In genomic region chr18:52343138-52343537, GRCh38 we compare ENCODE assay signal across 10 cellular contexts. TPM values are rescaled to one million over a fixed set of nuclear protein-coding genes. Genes with fewer than 3 reads are reported as not detected.
DNase-seq lines count a peak whose midpoint lies in the region; ATAC-seq, FAIRE-seq and TF ChIP-seq lines count a peak whose summit lies in the region.
"Had no signal": no experiment of that assay in that cellular context is flagged by ENCODE, and none has a peak within 500 bp of the region (broad histone marks: within the 10 kb centered on the region; RNA-seq: fewer than 3 reads in every experiment).

No MANE protein-coding gene starts in this region.

- no peak overlapping the region for H2BK20ac ChIP-seq in IMR-90 (ENCODE audit: low read depth, low read length)

- no peak for FAIRE-seq in astrocyte (lab: Jason Lieb, UNC)

- H3K4me2 ChIP-seq in IMR-90 (ENCODE audit: low read depth, low read length) (no peak overlapping the region), astrocyte (ENCODE audit: low read length) (no peak overlapping the region), trophoblast cell (ENCODE audit: low read length) (no peak overlapping the region)

- ATAC-seq in IMR-90 (ENCODE audit: low read depth) (no peak), HG02938 (IDR thresholded peaks at IDR 0.05; ENCODE audit: unreplicated experiment) (no peak)

- no peak overlapping the region for H2BK15ac ChIP-seq in IMR-90 (ENCODE audit: low read depth, low read length)

- H3K36me3 ChIP-seq in IMR-90 (ENCODE audit: control insufficient read depth, insufficient read depth, low read length), result no peaks in the 10 kb centered on the region
- H3K36me3 ChIP-seq in astrocyte (ENCODE audit: insufficient read depth, low read length), result no peaks in the 10 kb centered on the region
- no peaks in the 10 kb centered on the region for H3K36me3 ChIP-seq in trophoblast cell (ENCODE audit: control insufficient read depth in 1 of 2, insufficient read depth in 2 of 2, low read length in 2 of 2)

- no peak overlapping the region for H2AK5ac ChIP-seq in IMR-90 (ENCODE audit: low read depth, low read length)
- no peak overlapping the region for H2AK5ac ChIP-seq in trophoblast cell (ENCODE audit: low read length)

- BruUV-seq in IMR-90 (replicated peaks; lab: Mats Ljungman, UMichigan), result no TSS peak

- H3K27ac ChIP-seq in IMR-90 (ENCODE audit: insufficient read depth, low read length) (no peak overlapping the region), astrocyte (ENCODE audit: low read depth, low read length) (no peak overlapping the region), trophoblast cell (ENCODE audit: low read depth, low read length) (no peak overlapping the region)
- H3K27ac ChIP-seq: VCaP had no signal

- H3K27ac Mint-ChIP-seq in astrocyte (ENCODE audit: unreplicated experiment), result no peak overlapping the region
- H3K27ac Mint-ChIP-seq in nephron progenitor cell, result no peak overlapping the region
- no peak overlapping the region for H3K27ac Mint-ChIP-seq in activated CD4-positive, alpha-beta memory T cell treated with anti-CD3 and anti-CD28 coated beads for 36 hours
- H3K27ac Mint-ChIP-seq: stimulated activated naive CD8-positive, alpha-beta T cell treated with anti-CD3 and anti-CD28 coated beads, Interleukin-15, Interleukin-2, amounts not matched to agents 100 ng/mL and 50 ng/mL, for 24 hours had no signal

- peaks cover 8% of the 10 kb centered on the region for H3K4me1 Mint-ChIP-seq in astrocyte (ENCODE audit: low read depth, unreplicated experiment)
- H3K4me1 Mint-ChIP-seq in nephron progenitor cell, result peaks cover 26% of the 10 kb centered on the region
- H3K4me1 Mint-ChIP-seq in activated CD4-positive, alpha-beta memory T cell treated with anti-CD3 and anti-CD28 coated beads for 36 hours (ENCODE audit: low read depth), result no peaks in the 10 kb centered on the region

- H2BK120ac ChIP-seq in IMR-90 (ENCODE audit: low read depth, low read length) (no peak overlapping the region), trophoblast cell (ENCODE audit: insufficient read depth, low read length, poor library complexity) (no peak overlapping the region)

- no peaks in the 10 kb centered on the region for H4K20me1 ChIP-seq in IMR-90 (ENCODE audit: insufficient read depth, low read length)
- no peaks in the 10 kb centered on the region for H4K20me1 ChIP-seq in astrocyte (ENCODE audit: insufficient read depth, low read length)

- DNase-seq in DMS53 treated with DMSO at 0.1 percent for 48 hours (lab: John Stamatoyannopoulos, UW; ENCODE audit: unreplicated experiment) (peak; percentile 70), IMR-90 (peak; percentile 2), astrocyte (ENCODE audit: low read depth) (no peak), nephron progenitor cell (no peak), NCI-H226 (no peak), trophoblast cell (no peak)
- no peak for DNase-seq in activated CD4-positive, alpha-beta memory T cell treated with anti-CD3 and anti-CD28 coated beads for 36 hours

- no peak overlapping the region for H2AFZ ChIP-seq in IMR-90 (replicated peaks; ENCODE audit: low read length, poor library complexity)
- no peak overlapping the region for H2AFZ ChIP-seq in astrocyte (ENCODE audit: low read depth, low read length)
- no peak overlapping the region for H2AFZ ChIP-seq in trophoblast cell (ENCODE audit: insufficient read depth, low read length, poor library complexity)

- no peak overlapping the region for H3K56ac ChIP-seq in IMR-90 (ENCODE audit: extremely low read depth, insufficient read depth, low read length)

- no peak overlapping the region for H2AK9ac ChIP-seq in IMR-90 (replicated peaks; ENCODE audit: low read depth, low read length, poor library complexity)

- no peak overlapping the region for H3K18ac ChIP-seq in IMR-90 (ENCODE audit: low read depth, low read length)
- H3K18ac ChIP-seq in trophoblast cell (ENCODE audit: low read length), result no peak overlapping the region

- H3K79me1 ChIP-seq in IMR-90 (ENCODE audit: low read depth in 1 of 2, low read length in 2 of 2) (no peaks in the 10 kb centered on the region), trophoblast cell (ENCODE audit: low read length) (no peaks in the 10 kb centered on the region)

- TF ChIP-seq CTCF in IMR-90 (conservative IDR thresholded peaks at IDR 0.05; ENCODE audit: low read depth, low read length) (no peak), astrocyte (IDR thresholded peaks at IDR 0.05; ENCODE audit: insufficient read depth, low read depth, low read length) (peak; percentile 31), nephron progenitor cell (IDR thresholded peaks at IDR 0.05) (peak; percentile 31)

- no peaks in the 10 kb centered on the region for H3K9me1 ChIP-seq in IMR-90 (ENCODE audit: insufficient read depth, low read length)

- WGBS in IMR-90 (ENCODE audit: extremely low coverage in 2 of 2, insufficient read length in 1 of 2), 2 experiments, result no CpG with 5 or more reads among the region's 2 CpGs
- no CpG with 5 or more reads among the region's 2 CpGs for WGBS in trophoblast cell (ENCODE audit: extremely low coverage, insufficient coverage, insufficient read length)

- H3K4me3 ChIP-seq in IMR-90 (ENCODE audit: insufficient read depth, low read depth, low read length) (no peak overlapping the region), astrocyte (ENCODE audit: insufficient read depth, low read depth, low read length) (no peak overlapping the region), trophoblast cell (ENCODE audit: low read depth, low read length) (no peak overlapping the region)

- CTCF ChIA-PET in IMR-90 (lab: Yijun Ruan, JAX), result no interaction called here
- CTCF ChIA-PET in activated CD4-positive, alpha-beta memory T cell treated with anti-CD3 and anti-CD28 coated beads for 36 hours (lab: Charles Lee), result no interaction called here

- H3K9ac ChIP-seq in IMR-90 (ENCODE audit: low read depth, low read length), result no peak overlapping the region
- no peak overlapping the region for H3K9ac ChIP-seq in astrocyte (ENCODE audit: low read length)
- no peak overlapping the region for H3K9ac ChIP-seq in trophoblast cell (ENCODE audit: low read length)

- H3K36me3 Mint-ChIP-seq in astrocyte (ENCODE audit: low read depth, unreplicated experiment) (no peaks in the 10 kb centered on the region), nephron progenitor cell (ENCODE audit: low read depth) (no peaks in the 10 kb centered on the region)
- no peaks in the 10 kb centered on the region for H3K36me3 Mint-ChIP-seq in activated CD4-positive, alpha-beta memory T cell treated with anti-CD3 and anti-CD28 coated beads for 36 hours

- H4K8ac ChIP-seq in IMR-90 (ENCODE audit: low read depth in 2 of 2, low read length in 2 of 2), result no peak overlapping the region
- no peak overlapping the region for H4K8ac ChIP-seq in trophoblast cell (ENCODE audit: low read depth, low read length)

- H3K9me3 Mint-ChIP-seq in astrocyte (ENCODE audit: unreplicated experiment) (no peaks in the 10 kb centered on the region), nephron progenitor cell (no peaks in the 10 kb centered on the region)
- no peaks in the 10 kb centered on the region for H3K9me3 Mint-ChIP-seq in activated CD4-positive, alpha-beta memory T cell treated with anti-CD3 and anti-CD28 coated beads for 36 hours
- H3K9me3 Mint-ChIP-seq: stimulated activated naive CD8-positive, alpha-beta T cell treated with anti-CD3 and anti-CD28 coated beads, Interleukin-15, Interleukin-2, amounts not matched to agents 100 ng/mL and 50 ng/mL, for 24 hours had no signal

- no peak overlapping the region for H4K5ac ChIP-seq in IMR-90 (ENCODE audit: low read depth, low read length)

- H2BK5ac ChIP-seq in IMR-90 (ENCODE audit: low read depth, low read length, poor library complexity, severe bottlenecking) (no peak overlapping the region), trophoblast cell (ENCODE audit: low read depth, low read length, poor library complexity) (no peak overlapping the region)

- dilution Hi-C loops in IMR-90 (cut with HindIII; ENCODE audit: low sequenced_read_pairs, unreplicated experiment), result no loop called here

- no peak overlapping the region for H4K91ac ChIP-seq in IMR-90 (ENCODE audit: insufficient read depth, low read depth, low read length)
- H4K91ac ChIP-seq in trophoblast cell (ENCODE audit: low read depth, low read length), result no peak overlapping the region

- no peak for TF ChIP-seq RAD21 in IMR-90 (IDR thresholded peaks at IDR 0.05; ENCODE audit: low read length)

- POLR2A ChIA-PET in IMR-90 (lab: Charles Lee; ENCODE audit: unreplicated experiment), result no interaction called here
- POLR2A ChIA-PET in activated CD4-positive, alpha-beta memory T cell treated with anti-CD3 and anti-CD28 coated beads for 36 hours (lab: Charles Lee), result no interaction called here

- TF ChIP-seq POLR2A in IMR-90 (IDR thresholded peaks at IDR 0.05; ENCODE audit: low read depth, low read length), result no peak

- peaks cover 28% of the 10 kb centered on the region for H3K27me3 Mint-ChIP-seq in astrocyte (ENCODE audit: low read depth, unreplicated experiment)
- H3K27me3 Mint-ChIP-seq in nephron progenitor cell (ENCODE audit: low read depth, poor library complexity), result peaks cover 12% of the 10 kb centered on the region
- peaks cover 31% of the 10 kb centered on the region for H3K27me3 Mint-ChIP-seq in activated CD4-positive, alpha-beta memory T cell treated with anti-CD3 and anti-CD28 coated beads for 36 hours
- H3K27me3 Mint-ChIP-seq: stimulated activated naive CD8-positive, alpha-beta T cell treated with anti-CD3 and anti-CD28 coated beads, Interleukin-15, Interleukin-2, amounts not matched to agents 100 ng/mL and 50 ng/mL, for 24 hours had no signal

- in situ Hi-C loops in IMR-90 (cut with MboI; ENCODE audit: low sequenced_read_pairs), result no loop called here

- H3K4me1 ChIP-seq in IMR-90 (ENCODE audit: control insufficient read depth, insufficient read depth, low read length), result no peaks in the 10 kb centered on the region
- peaks cover 6% of the 10 kb centered on the region for H3K4me1 ChIP-seq in astrocyte (ENCODE audit: insufficient read depth, low read length)
- peaks cover 6 to 7% of the 10 kb centered on the region in 2 experiments for H3K4me1 ChIP-seq in trophoblast cell (ENCODE audit: control insufficient read depth in 1 of 2, insufficient read depth in 2 of 2, low read length in 2 of 2)

- no peak overlapping the region for H4K12ac ChIP-seq in trophoblast cell (ENCODE audit: low read depth, low read length)

- H3K79me2 ChIP-seq in astrocyte (ENCODE audit: insufficient read depth, low read length), result no peaks in the 10 kb centered on the region
- H3K79me2 ChIP-seq in trophoblast cell (ENCODE audit: control insufficient read depth, insufficient read depth, low read length, poor library complexity), result no peaks in the 10 kb centered on the region

- no peak overlapping the region for H3K4ac ChIP-seq in IMR-90 (ENCODE audit: low read depth, low read length)
- H3K4ac ChIP-seq in trophoblast cell (ENCODE audit: low read depth, low read length), result no peak overlapping the region

- H3K4me3 Mint-ChIP-seq in astrocyte (ENCODE audit: unreplicated experiment) (no peak overlapping the region), nephron progenitor cell (no peak overlapping the region)
- H3K4me3 Mint-ChIP-seq in activated CD4-positive, alpha-beta memory T cell treated with anti-CD3 and anti-CD28 coated beads for 36 hours, result no peak overlapping the region
- H3K4me3 Mint-ChIP-seq: stimulated activated naive CD8-positive, alpha-beta T cell treated with anti-CD3 and anti-CD28 coated beads, Interleukin-15, Interleukin-2, amounts not matched to agents 100 ng/mL and 50 ng/mL, for 24 hours had no signal

- H3K9me3 ChIP-seq in IMR-90 (ENCODE audit: control insufficient read depth, insufficient read depth, low read length), result peaks cover 2% of the 10 kb centered on the region
- H3K9me3 ChIP-seq in astrocyte (ENCODE audit: insufficient read depth, low read depth, low read length), result no peaks in the 10 kb centered on the region
- peaks cover 2% of the 10 kb centered on the region for H3K9me3 ChIP-seq in trophoblast cell (ENCODE audit: insufficient read depth, low read depth, low read length)

- H2BK12ac ChIP-seq in trophoblast cell (ENCODE audit: low read length), result no peak overlapping the region

- intact Hi-C loops in IMR-90 (cut with micrococcal nuclease), result no loop called here
- intact Hi-C loops in activated CD4-positive, alpha-beta memory T cell treated with anti-CD3 and anti-CD28 coated beads for 36 hours (cut with micrococcal nuclease), result no loop called here

- H3K23ac ChIP-seq in IMR-90 (ENCODE audit: low read depth, low read length) (no peak overlapping the region), trophoblast cell (ENCODE audit: low read length) (no peak overlapping the region)

- no peak overlapping the region for H3K14ac ChIP-seq in IMR-90 (replicated peaks; ENCODE audit: low read depth, low read length)
- no peak overlapping the region for H3K14ac ChIP-seq in trophoblast cell (ENCODE audit: low read length)

- H3K27me3 ChIP-seq in IMR-90 (ENCODE audit: control insufficient read depth, insufficient read depth, low read length) (no peaks in the 10 kb centered on the region; the same call in 1 of the 2 replicates), astrocyte (ENCODE audit: insufficient read depth, low read length) (peaks cover 25% of the 10 kb centered on the region), trophoblast cell (ENCODE audit: insufficient read depth, low read length) (peaks cover 28% of the 10 kb centered on the region)

RNA-seq across cellular contexts. Expression of gene DCC, which starts 3.1 kb away (rescaled TPM):
- total RNA-seq in IMR-90 (2012; rRNA removed) (0.54 and 0.83 TPM in 2 replicates), astrocyte (2.0 and 2.6 TPM in 2 replicates)
- 0.31 and 0.67 TPM in 2 replicates for polyA plus RNA-seq in IMR-90 (2012; rRNA removed)
- 0.09 and 0.12 TPM in 2 replicates for polyA plus RNA-seq in IMR-90 (2012; cell fraction: cytosol; rRNA removed)
- 0.07 and 0.14 TPM in 2 replicates for polyA plus RNA-seq in IMR-90 (2012; cell fraction: nucleus; rRNA removed; ENCODE audit: low replicate concordance)
- not detected for total RNA-seq in activated CD4-positive, alpha-beta memory T cell treated with anti-CD3 and anti-CD28 coated beads for 36 hours
- 0.11 and 0.19 TPM in 2 replicates for polyA plus RNA-seq in trophoblast cell (2013)

Comparison
In these comparisons a context has a peak if more than half of its experiments do, and no peak if none do; other contexts are left out.
1. DNase-seq: peak in DMS53 treated with DMSO at 0.1 percent for 48 hours (single experiment) and IMR-90 (single experiment); none in astrocyte (single experiment), nephron progenitor cell (single experiment), activated CD4-positive, alpha-beta memory T cell treated with anti-CD3 and anti-CD28 coated beads for 36 hours (single experiment), NCI-H226 (single experiment) and trophoblast cell (0 of 2).